In the genomic region with DNA sequence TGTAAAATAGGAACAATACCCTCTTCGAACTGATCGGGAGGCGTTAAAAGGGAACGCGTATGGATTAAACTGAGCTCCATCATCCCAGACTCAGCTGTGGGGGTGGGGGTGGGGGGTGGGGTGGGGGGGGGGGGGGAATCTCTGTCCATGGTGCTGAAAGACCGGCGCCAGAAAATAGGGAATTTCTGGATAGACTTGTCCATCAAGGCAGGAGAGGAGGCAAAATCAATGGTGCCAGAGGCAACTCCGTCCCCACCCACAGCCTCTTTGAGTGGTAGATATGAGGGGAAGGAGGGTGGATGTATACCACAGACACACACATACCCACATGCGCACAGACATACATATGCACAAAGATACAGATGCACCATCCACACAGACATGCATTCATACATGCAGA, we compare ENCODE assay signal across 23 cellular contexts. TPM values are rescaled to one million over a fixed set of nuclear protein-coding genes. Genes with fewer than 3 reads are reported as not detected.
DNase-seq lines count a peak whose midpoint lies in the region; ATAC-seq, FAIRE-seq and TF ChIP-seq lines count a peak whose summit lies in the region.
"Had no signal": no experiment of that assay in that cellular context is flagged by ENCODE, and none has a peak within 500 bp of the region (broad histone marks: within the 10 kb centered on the region; RNA-seq: fewer than 3 reads in every experiment).

No MANE protein-coding gene starts in this region.

- H3K9ac ChIP-seq in HCT116 (ENCODE audit: low read length), result no peak overlapping the region
- H3K9ac ChIP-seq in mesendoderm (ENCODE audit: low read length), result no peak overlapping the region

- no peak overlapping the region for H3K18ac ChIP-seq in mesendoderm (ENCODE audit: low read length)

- no peak overlapping the region for H2BK5ac ChIP-seq in mesendoderm (ENCODE audit: low read length)

- H2AFZ ChIP-seq in HCT116 (ENCODE audit: low read depth, low read length, poor library complexity, severe bottlenecking), result no peak overlapping the region

- peaks cover 3% of the 10 kb centered on the region for H3K79me1 ChIP-seq in mesendoderm (ENCODE audit: low read length)

- H2BK120ac ChIP-seq in mesendoderm (ENCODE audit: low read depth, low read length), result no peak overlapping the region

- DNase-seq in A549 (ENCODE audit: low read depth in 1 of 2, low spot score in 1 of 2) (no peak), HCT116 (ENCODE audit: low read depth, low spot score) (no peak), WTC11 (ENCODE audit: low spot score) (no peak), mesendoderm (peak; percentile 53), hypothalamus (lab: John Stamatoyannopoulos, UW) (no peak), NK-92 (lab: John Stamatoyannopoulos, UW; ENCODE audit: unreplicated experiment) (no peak)
- DNase-seq: BE2C, EL, GF-D8, GOT3, HFFc6, NCI-H1694, NCI-H2081, NCI-H2171, NCI-H524 treated with DMSO at 0.1 percent for 48 hours, NCI-H82, OCI-M1 had no signal

- no peak overlapping the region for H4K5ac ChIP-seq in mesendoderm (ENCODE audit: low read length)

- H3K4me3 ChIP-seq in A549 (no peak overlapping the region), HCT116 (replicated peaks in 1 of 2; ENCODE audit: low read depth in 1 of 2, low read length in 2 of 2) (no peak overlapping the region), mesendoderm (ENCODE audit: low read length) (no peak overlapping the region)
- H3K4me3 ChIP-seq: SJSA1 had no signal

- H3K36me3 ChIP-seq in HCT116 (ENCODE audit: control insufficient read depth in 1 of 2, insufficient read depth in 2 of 2, low read length in 2 of 2), result no peaks in the 10 kb centered on the region
- H3K36me3 ChIP-seq in mesendoderm (ENCODE audit: control insufficient read depth, insufficient read depth, low read length), result peaks cover 2% of the 10 kb centered on the region

- no peak for TF ChIP-seq EP300 in A549 (IDR thresholded peaks at IDR 0.05)

- H3K27ac Mint-ChIP-seq in WTC11, result peak overlapping the region; percentile 63; the same call in 1 of the 2 replicates
- H3K27ac Mint-ChIP-seq: HFFc6; T-helper 1 cell treated with Interleukin-12 subunit alpha and Interleukin-12 subunit beta and Interleukin-4 antibody, amounts not matched to agents 30 μg/mL and 1 μg/mL, for 36 hours had no signal

- H3K4me1 ChIP-seq in A549 (no peaks in the 10 kb centered on the region), HCT116 (ENCODE audit: control insufficient read depth in 1 of 2, insufficient read depth in 2 of 2, low read length in 2 of 2) (peaks cover 6 to 7% of the 10 kb centered on the region in 2 experiments; a peak in 3 of 4 replicates), mesendoderm (ENCODE audit: control insufficient read depth, low read depth, low read length) (peaks cover 3% of the 10 kb centered on the region)
- H3K4me1 ChIP-seq: BE2C had no signal

- peaks cover 5% of the 10 kb centered on the region; the same call in 1 of the 2 replicates for H4K20me1 ChIP-seq in HCT116 (ENCODE audit: insufficient read depth)

- no peaks in the 10 kb centered on the region for H3K9me2 ChIP-seq in HCT116 (ENCODE audit: insufficient read depth)

- TF ChIP-seq RAD21 in A549 (conservative IDR thresholded peaks at IDR 0.05 in 1 of 2, IDR thresholded peaks at IDR 0.05 in 1 of 2) (no peak), HCT116 (IDR thresholded peaks at IDR 0.05; ENCODE audit: low read depth) (no peak)

- H3K27me3 ChIP-seq in HCT116 (ENCODE audit: insufficient read depth, low read length) (no peaks in the 10 kb centered on the region), mesendoderm (ENCODE audit: insufficient read depth, low read length, poor library complexity) (no peaks in the 10 kb centered on the region)
- H3K27me3 ChIP-seq: BE2C, SJSA1 had no signal

- no peaks in the 10 kb centered on the region for H3K9me3 Mint-ChIP-seq in WTC11
- H3K9me3 Mint-ChIP-seq: HFFc6; T-helper 1 cell treated with Interleukin-12 subunit alpha and Interleukin-12 subunit beta and Interleukin-4 antibody, amounts not matched to agents 30 μg/mL and 1 μg/mL, for 36 hours had no signal

- H3K4ac ChIP-seq in mesendoderm (ENCODE audit: low read depth, low read length), result no peak overlapping the region

- H3K4me3 Mint-ChIP-seq in WTC11, result no peak overlapping the region
- H3K4me3 Mint-ChIP-seq: HFFc6; T-helper 1 cell treated with Interleukin-12 subunit alpha and Interleukin-12 subunit beta and Interleukin-4 antibody, amounts not matched to agents 30 μg/mL and 1 μg/mL, for 36 hours had no signal

- H3K4me1 Mint-ChIP-seq in WTC11, result peaks cover 30% of the 10 kb centered on the region

- RAD21 ChIA-PET in HCT116 (lab: Charles Lee; ENCODE audit: low non-redundant PET in 1 of 2, low total read pairs in 2 of 2, uncharacterized antibody in 2 of 2, unreplicated experiment in 2 of 2), result no interaction called here

- no peak overlapping the region for H4K8ac ChIP-seq in mesendoderm (ENCODE audit: low read depth, low read length)

- no peak overlapping the region for H2BK15ac ChIP-seq in mesendoderm (replicated peaks; ENCODE audit: low read depth)

- intact Hi-C loops in HCT116 (cut with micrococcal nuclease), result no loop called here

- H3K27me3 Mint-ChIP-seq in WTC11 (ENCODE audit: low read depth), result peaks cover 8% of the 10 kb centered on the region; the same call in 1 of the 2 replicates

- FAIRE-seq in A549 (lab: Jason Lieb, UNC), result no peak
- FAIRE-seq: A204.1, D721Med had no signal

- no peak overlapping the region for H3K23ac ChIP-seq in mesendoderm (ENCODE audit: low read length)

- no peak overlapping the region for H3K56ac ChIP-seq in mesendoderm (ENCODE audit: low read length)

- H3K79me2 ChIP-seq in HCT116 (ENCODE audit: insufficient read depth, low read length), result no peaks in the 10 kb centered on the region
- H3K79me2 ChIP-seq in mesendoderm (ENCODE audit: control insufficient read depth, insufficient read depth, low read length), result no peaks in the 10 kb centered on the region

- POLR2A ChIA-PET in A549 (lab: Yijun Ruan, JAX), result no interaction called here
- POLR2A ChIA-PET in HCT116 (lab: Charles Lee), result no interaction called here
- POLR2A ChIA-PET in WTC11 (lab: Charles Lee), result interaction anchor here (0.6 kb wide), 1 partner anchor 37 kb away, joined by 3 read pairs; a partner anchor contains a TSS

- no peak for TF ChIP-seq CTCF in A549 (IDR thresholded peaks at IDR 0.05)
- no peak for TF ChIP-seq CTCF in HCT116 (IDR thresholded peaks at IDR 0.05 in 2 of 3, conservative IDR thresholded peaks at IDR 0.05 in 1 of 3; ENCODE audit: borderline replicate concordance in 1 of 3, insufficient read depth in 1 of 3, low read depth in 2 of 3, low read length in 2 of 3)
- TF ChIP-seq CTCF in WTC11 (IDR thresholded peaks at IDR 0.05), result no peak

- ATAC-seq in A549 (no peak), HCT116 (no peak), WTC11 (no peak), HG03108 (IDR thresholded peaks at IDR 0.05; ENCODE audit: unreplicated experiment) (no peak)
- ATAC-seq: Right ventricle myocardium inferior had no signal

- no peaks in the 10 kb centered on the region for H3K36me3 Mint-ChIP-seq in WTC11

- CTCF ChIA-PET in A549 (lab: Yijun Ruan, JAX), result interaction anchor here (0.6 to 3.5 kb wide), 3 partner anchors 8 to 18 kb away, joined by 3 to 19 read pairs (median 14); no protein-coding TSS in a partner anchor
- CTCF ChIA-PET in HCT116 (lab: Charles Lee), result interaction anchor here (1.4 kb wide), 1 partner anchor 11 kb away, joined by 3 read pairs; no protein-coding TSS in a partner anchor
- CTCF ChIA-PET in WTC11 (lab: Charles Lee), result interaction anchor here (0.6 to 1.3 kb wide), 5 partner anchors 21 to 1181 kb away, joined by 3 to 4 read pairs (median 3); no protein-coding TSS in a partner anchor

- no peak overlapping the region for H3K27ac ChIP-seq in A549
- no peak overlapping the region for H3K27ac ChIP-seq in HCT116 (ENCODE audit: low read depth, low read length)
- H3K27ac ChIP-seq in mesendoderm (ENCODE audit: low read depth, low read length), result no peak overlapping the region
- H3K27ac ChIP-seq: SJSA1 had no signal

- BruUV-seq in HCT116 (replicated peaks; lab: Mats Ljungman, UMichigan), result no TSS peak

- no peak overlapping the region for H2AK5ac ChIP-seq in mesendoderm (ENCODE audit: low read length)

- H3K9me3 ChIP-seq in A549, result no peaks in the 10 kb centered on the region
- H3K9me3 ChIP-seq in HCT116 (ENCODE audit: control insufficient read depth in 1 of 2, insufficient read depth in 1 of 2, low read depth in 1 of 2, low read length in 2 of 2), result no peaks in the 10 kb centered on the region
- H3K9me3 ChIP-seq: BE2C, SJSA1 had no signal

- TF ChIP-seq POLR2A in A549 (IDR thresholded peaks at IDR 0.05; ENCODE audit: low read length) (no peak), HCT116 (IDR thresholded peaks at IDR 0.05; ENCODE audit: borderline replicate concordance, extremely low read depth, insufficient read depth, insufficient read length) (no peak)

- no peak overlapping the region for H3K4me2 ChIP-seq in A549
- H3K4me2 ChIP-seq in HCT116 (ENCODE audit: low read length), result no peak overlapping the region
- no peak overlapping the region for H3K4me2 ChIP-seq in mesendoderm (ENCODE audit: low read length)

- WGBS in A549 (ENCODE audit: missing lambda C conversion rate), result 88% methylated on average over 9 of the region's 9 CpGs
- WGBS in mesendoderm (ENCODE audit: extremely low coverage, insufficient coverage, low lambda C conversion rate), result no CpG with 5 or more reads among the region's 9 CpGs

TF ChIP-seq in HCT116, 20 proteins besides CTCF, POLR2A, EP300 and RAD21 (continues in another document):
- TF ChIP-seq EZH2 (IDR thresholded peaks at IDR 0.05), result no peak

RNA-seq across cellular contexts. Expression of a gene that starts 37.4 kb away (rescaled TPM):
- polyA plus RNA-seq in A549 (2011; rRNA removed) (10.7 and 12.5 TPM in 2 replicates), A549 (2017; fragmentation: RNase III; extraction: RNeasy Plus Mini Kit Qiagen cat#74134 plus additional on column Dnase treatment) (35.1 to 39.3 TPM (median 36.7 TPM) in 3 replicates)
- 30.2 and 54.5 TPM in 2 replicates for polyA plus RNA-seq in A549 (2012; cell fraction: cytosol; rRNA removed)
- polyA plus RNA-seq in A549 (2012; cell fraction: nucleus; rRNA removed), result 44.0 and 78.8 TPM in 2 replicates
- 7.8 and 9.9 TPM in 2 replicates for polyA minus RNA-seq in A549 (2011; rRNA and poly(A)+ RNA removed)
- total RNA-seq in HCT116 (2021; ENCODE audit: unreplicated experiment) (40.3 TPM), WTC11 (2021) (60.8 to 62.9 TPM (median 62.0 TPM) in 3 replicates)
- polyA plus RNA-seq in HCT116 (2012), result 29.9 and 32.3 TPM in 2 replicates
- 50.7 TPM for polyA plus RNA-seq in mesendoderm (2013, experiment 1 of 2)
- 51.3 TPM for polyA plus RNA-seq in mesendoderm (2013, experiment 2 of 2)

RNA-seq across cellular contexts. Expression of a gene that starts 57.4 kb away (rescaled TPM):
- polyA plus RNA-seq in A549 (2011; rRNA removed) (10.5 and 16.5 TPM in 2 replicates), A549 (2017; fragmentation: RNase III; extraction: RNeasy Plus Mini Kit Qiagen cat#74134 plus additional on column Dnase treatment) (23.1 to 26.2 TPM (median 25.5 TPM) in 3 replicates)
- polyA plus RNA-seq in A549 (2012; cell fraction: cytosol; rRNA removed), result 25.2 and 37.2 TPM in 2 replicates
- polyA plus RNA-seq in A549 (2012; cell fraction: nucleus; rRNA removed), result 65.0 and 72.7 TPM in 2 replicates
- 15.4 and 15.6 TPM in 2 replicates for polyA minus RNA-seq in A549 (2011; rRNA and poly(A)+ RNA removed)
- total RNA-seq in HCT116 (2021; ENCODE audit: unreplicated experiment) (31.7 TPM), WTC11 (2021) (84.0 to 87.9 TPM (median 87.7 TPM) in 3 replicates)
- polyA plus RNA-seq in HCT116 (2012), result 13.7 and 15.5 TPM in 2 replicates
- 19.9 TPM for polyA plus RNA-seq in mesendoderm (2013, experiment 1 of 2)
- 20.3 TPM for polyA plus RNA-seq in mesendoderm (2013, experiment 2 of 2)
